8 cellular contexts compared by ENCODE assay signal in genomic region chrX:14872851-14873675, GRCh38. TPM values are rescaled to one million over a fixed set of nuclear protein-coding genes. Genes with fewer than 3 reads are reported as not detected.
DNase-seq lines count a peak whose midpoint lies in the region; ATAC-seq and TF ChIP-seq lines count a peak whose summit lies in the region.

TSS of gene FANCB (minus strand) at chrX:14873069. CDS start at chrX:14865510, 7,559 bp downstream.
TSS of gene MOSPD2 (plus strand) at chrX:14873421. CDS start at chrX:14873529, 108 bp downstream.

- H3K27me3 ChIP-seq in GM06990 (replicated peaks; ENCODE audit: control insufficient read depth, insufficient read depth, low read length): no peaks in the 10 kb centered on the region
- no peaks in the 10 kb centered on the region for H3K27me3 ChIP-seq in gastroesophageal sphincter
- no peaks in the 10 kb centered on the region for H3K27me3 ChIP-seq in neutrophil

- peak within 1 kb of the TSS; percentile 88 for H3K27ac Mint-ChIP-seq in activated naive CD4-positive, alpha-beta T cell treated with anti-CD3 and anti-CD28 coated beads, Interleukin-2, amount 10 ng/mL, durations not matched to agents 7 days and 5 days

- peak within 1 kb of the TSS; percentile 77 to 85 (median 82) for H3K27ac ChIP-seq in gastroesophageal sphincter
- peak within 1 kb of the TSS; percentile 95 for H3K27ac ChIP-seq in neutrophil
- H3K27ac ChIP-seq in substantia nigra (ENCODE audit: low read depth, low read length, poor library complexity, severe bottlenecking): peak within 1 kb of the TSS; percentile 88

- H3K4me1 Mint-ChIP-seq in activated naive CD4-positive, alpha-beta T cell treated with anti-CD3 and anti-CD28 coated beads, Interleukin-2, amount 10 ng/mL, durations not matched to agents 7 days and 5 days: peaks cover 31% of the 10 kb centered on the region

- H3K27me3 Mint-ChIP-seq in activated naive CD4-positive, alpha-beta T cell treated with anti-CD3 and anti-CD28 coated beads, Interleukin-2, amount 10 ng/mL, durations not matched to agents 7 days and 5 days: no peaks in the 10 kb centered on the region

- peaks cover 0 to 24% (median 0%) of the 10 kb centered on the region in 3 donors for H3K4me1 ChIP-seq in gastroesophageal sphincter
- peaks cover 19 to 36% of the 10 kb centered on the region in 2 experiments for H3K4me1 ChIP-seq in neutrophil (ENCODE audit: control insufficient read depth in 1 of 2, insufficient read depth in 1 of 2, low read depth in 1 of 2, low read length in 1 of 2)

- peak within 1 kb of the TSS; percentile 78 for H3K4me3 ChIP-seq in GM06990 (replicated peaks; ENCODE audit: low read depth, low read length)
- peak within 1 kb of the TSS; percentile 93 for H3K4me3 ChIP-seq in NB4 (ENCODE audit: low read depth, low read length)
- peak within 1 kb of the TSS; percentile 76 to 92 for H3K4me3 ChIP-seq in gastroesophageal sphincter
- peak within 1 kb of the TSS; percentile 79 to 83 for H3K4me3 ChIP-seq in neutrophil (ENCODE audit: low read depth in 1 of 2, low read length in 1 of 2)

- no peaks in the 10 kb centered on the region for H3K9me3 ChIP-seq in gastroesophageal sphincter
- H3K9me3 ChIP-seq in neutrophil: no peaks in the 10 kb centered on the region

- H3K36me3 Mint-ChIP-seq in activated naive CD4-positive, alpha-beta T cell treated with anti-CD3 and anti-CD28 coated beads, Interleukin-2, amount 10 ng/mL, durations not matched to agents 7 days and 5 days: peaks cover 12% of the 10 kb centered on the region

- H3K9me3 Mint-ChIP-seq in activated naive CD4-positive, alpha-beta T cell treated with anti-CD3 and anti-CD28 coated beads, Interleukin-2, amount 10 ng/mL, durations not matched to agents 7 days and 5 days: no peaks in the 10 kb centered on the region

- ATAC-seq in HG02571 (IDR thresholded peaks at IDR 0.05; ENCODE audit: unreplicated experiment): peak; percentile 95
- ATAC-seq in gastroesophageal sphincter: peak; percentile 96

- 0 to 40% methylated on average over 4 to 6 of the region's 78 CpGs for WGBS in gastroesophageal sphincter (ENCODE audit: low coverage in 1 of 2), 2 donors

- DNase-seq in GM06990 (ENCODE audit: extremely low read depth, insufficient read length): peak; percentile 96
- DNase-seq in NB4 (ENCODE audit: low read depth): peak; percentile 95
- peak; percentile 94 for DNase-seq in SK-N-DZ (ENCODE audit: low spot score)
- DNase-seq in activated naive CD4-positive, alpha-beta T cell treated with anti-CD3 and anti-CD28 coated beads, Interleukin-2, amount 10 ng/mL, durations not matched to agents 7 days and 5 days: peak; percentile 96
- peak; percentile 50 to 98 (median 88) for DNase-seq in substantia nigra (lab: John Stamatoyannopoulos, UW)

- H3K36me3 ChIP-seq in GM06990 (ENCODE audit: control insufficient read depth, insufficient read depth, low read length) (no peaks in the 10 kb centered on the region), gastroesophageal sphincter (peaks cover 0 to 5% of the 10 kb centered on the region in 2 donors), neutrophil (no peaks in the 10 kb centered on the region)

- peak within 1 kb of the TSS; percentile 83 for H3K4me3 Mint-ChIP-seq in activated naive CD4-positive, alpha-beta T cell treated with anti-CD3 and anti-CD28 coated beads, Interleukin-2, amount 10 ng/mL, durations not matched to agents 7 days and 5 days

- TF ChIP-seq POLR2A in NB4 (IDR thresholded peaks at IDR 0.05; ENCODE audit: extremely low read depth, insufficient read length) (peak; percentile 71), gastroesophageal sphincter (IDR thresholded peaks at IDR 0.05) (peak; percentile 17 to 29)

- TF ChIP-seq CTCF in GM06990 (IDR thresholded peaks at IDR 0.05; ENCODE audit: insufficient read depth, low read length, poor library complexity, severe bottlenecking) (no peak), NB4 (IDR thresholded peaks at IDR 0.05; ENCODE audit: low read depth, low read length) (no peak), gastroesophageal sphincter (IDR thresholded peaks at IDR 0.05) (no peak), neutrophil (IDR thresholded peaks at IDR 0.05) (no peak)

- TF ChIP-seq EP300 in gastroesophageal sphincter (IDR thresholded peaks at IDR 0.05): no peak

- CTCF ChIA-PET in activated naive CD4-positive, alpha-beta T cell treated with anti-CD3 and anti-CD28 coated beads, Interleukin-2, amount 10 ng/mL, durations not matched to agents 7 days and 5 days (lab: Charles Lee): interaction anchor here (0.6 kb wide), 1 partner anchor 10 kb away, joined by 3 read pairs; no protein-coding TSS in a partner anchor

RNA-seq across cellular contexts. Expression of gene FANCB, which starts in this region (rescaled TPM):
- 5.3 and 6.0 TPM in 2 replicates for polyA plus RNA-seq in SK-N-DZ (2014; cell fraction: cytosol; rRNA removed)
- 4.5 and 7.8 TPM in 2 replicates for polyA plus RNA-seq in SK-N-DZ (2014; cell fraction: nucleus; rRNA removed)
- total RNA-seq in gastroesophageal sphincter: 1 to 10 TPM in 2 of 4 donors, under 1 TPM in 2; 0.67 to 2.4 (median 1.2) TPM

RNA-seq across cellular contexts. Expression of gene MOSPD2, which starts in this region (rescaled TPM):
- polyA plus RNA-seq in SK-N-DZ (2014; cell fraction: cytosol; rRNA removed): 8.1 and 11.0 TPM in 2 replicates
- polyA plus RNA-seq in SK-N-DZ (2014; cell fraction: nucleus; rRNA removed): 19.2 and 34.4 TPM in 2 replicates
- total RNA-seq in gastroesophageal sphincter: 10 to 100 TPM in 2 of 4 donors, 1 to 10 TPM in 2; 8.6 to 15.9 (median 10.1) TPM

Comparison
In these comparisons a context has a peak if more than half of its experiments do, and no peak if none do; other contexts are left out.
1. Peak in every context shown above with its lines: DNase-seq, ATAC-seq, H3K4me3 ChIP-seq and H3K27ac ChIP-seq.